12 cellular contexts compared by ENCODE assay signal in the genomic region with DNA sequence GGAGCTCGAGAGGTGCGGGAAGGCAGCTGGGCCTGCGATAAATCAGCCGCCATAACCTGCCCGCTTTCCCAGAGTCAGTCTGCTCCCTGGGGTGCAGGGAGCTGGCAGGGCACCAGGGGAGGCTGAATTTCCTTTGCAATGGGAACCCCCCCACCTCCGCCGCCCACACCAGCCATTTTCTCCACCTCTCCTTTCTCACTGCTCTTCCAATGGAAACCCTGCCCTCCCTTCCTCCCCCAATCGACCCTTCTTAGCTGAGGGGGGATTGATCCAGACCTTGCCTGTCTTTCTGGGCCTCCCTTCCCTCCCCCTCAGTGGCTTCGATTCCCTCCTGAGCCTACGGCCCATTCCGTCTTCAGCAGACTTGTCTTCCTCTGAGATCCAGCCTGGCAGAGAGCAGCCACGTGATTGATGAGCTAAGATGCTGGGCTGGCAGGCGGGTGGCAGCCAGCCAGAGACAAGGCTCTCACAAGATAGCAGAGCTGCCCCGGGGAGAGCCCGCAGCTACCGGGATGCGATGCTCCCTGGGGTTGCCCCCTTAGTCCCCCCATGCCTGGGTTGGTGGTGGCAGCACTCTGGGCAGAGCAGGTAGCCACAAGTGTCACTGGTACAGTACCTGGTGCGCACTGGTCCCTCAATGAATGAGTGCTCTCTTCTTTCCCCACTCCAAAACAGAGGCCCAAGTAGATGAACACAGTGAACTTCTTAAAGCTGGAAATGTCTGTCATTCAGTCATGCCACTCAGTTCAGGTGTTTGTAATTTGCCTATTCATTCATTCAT. TPM values are rescaled to one million over a fixed set of nuclear protein-coding genes. Genes with fewer than 3 reads are reported as not detected.
A peak's percentile ranks its signal among the peaks of the same experiment; 100 is the strongest.
DNase-seq lines count a peak whose midpoint lies in the region; ATAC-seq and TF ChIP-seq lines count a peak whose summit lies in the region.
"Had no signal": no experiment of that assay in that cellular context is flagged by ENCODE, and none has a peak within 500 bp of the region (broad histone marks: within the 10 kb centered on the region; RNA-seq: fewer than 3 reads in every experiment).

No MANE protein-coding gene starts in this region.

- TF ChIP-seq CTCF in HEK293 (tag by site-specific recombination; IDR thresholded peaks at IDR 0.05) = no peak

- intact Hi-C loops in cardiac septum (cut with DNase I) (no loop called here), sciatic nerve (cut with DNase I) (no loop called here)

- peak; percentile 95 for ATAC-seq in SK-N-SH treated with all-trans-retinoic acid at 6 μM for 48 hours
- peak; percentile 74 for ATAC-seq in sciatic nerve
- no peak for ATAC-seq in HG03039 (IDR thresholded peaks at IDR 0.05; ENCODE audit: unreplicated experiment)

- no peaks in the 10 kb centered on the region for H3K36me3 ChIP-seq in HEK293 (ENCODE audit: control insufficient read depth in 2 of 2, insufficient read depth in 1 of 2, low read length in 2 of 2)

- no peaks in the 10 kb centered on the region; the same call in 1 of the 2 replicates for H3K4me1 ChIP-seq in HEK293 (ENCODE audit: control insufficient read depth, insufficient read depth, low read length)

- no peaks in the 10 kb centered on the region for H3K9me3 ChIP-seq in HEK293 (ENCODE audit: control insufficient read depth, insufficient read depth, low read depth, low read length)

- peak; percentile 82 for DNase-seq in cardiac septum (ENCODE audit: low spot score)
- peak; percentile 66 for DNase-seq in sciatic nerve (ENCODE audit: low spot score)
- DNase-seq in stimulated activated CD4-positive, alpha-beta T cell treated with anti-CD3 and anti-CD28 coated beads, Interleukin-4, amount 100 ng/mL, for 4 hours = no peak
- DNase-seq in SIG-M5 treated with dmso at 0.1 percent for 504 hours (lab: John Stamatoyannopoulos, UW; ENCODE audit: unreplicated experiment) = no peak
- DNase-seq in stimulated activated naive CD4-positive, alpha-beta T cell treated with Interleukin-2 at 50 U/mL for 16 hours (lab: John Stamatoyannopoulos, UW) = no peak
- DNase-seq: activated CD4-positive, CD25-positive, alpha-beta regulatory T cell; dermis blood vessel endothelial cell had no signal

- H3K27ac ChIP-seq in HEK293 (ENCODE audit: extremely low read depth, low read depth, low read length) = no peak overlapping the region; the same call in 1 of the 2 replicates

- POLR2A ChIA-PET in HEK293 (lab: Yijun Ruan, JAX) = interaction anchor here (0.8 to 1.7 kb wide), 4 partner anchors 10 to 22 kb away, joined by 3 to 8 read pairs (median 6); no protein-coding TSS in a partner anchor

- no peak overlapping the region for H3K4me3 ChIP-seq in HEK293 (ENCODE audit: low read depth, low read length)

- CTCF ChIA-PET in HEK293 (lab: Yijun Ruan, JAX) = interaction anchor here (0.6 to 1.2 kb wide), 4 partner anchors 10 to 170 kb away, joined by 3 to 6 read pairs (median 4); partner anchors contain the start of gene PWWP2A

TF ChIP-seq in HEK293, 187 proteins besides CTCF, POLR2A, EP300 and RAD21 (continues in another document):
- TF ChIP-seq ZIC2 (tag by site-specific recombination; IDR thresholded peaks at IDR 0.05) (peak; percentile 77; the same call in 1 of the 2 replicates), ZSCAN30 (tag by site-specific recombination; IDR thresholded peaks at IDR 0.05) (no peak), YY2 (tag by site-specific recombination; IDR thresholded peaks at IDR 0.05) (peak; percentile 71; the same call in 1 of the 2 replicates), ZNF548 (tag by site-specific recombination; IDR thresholded peaks at IDR 0.05) (no peak), EGR2 (tag by site-specific recombination; IDR thresholded peaks at IDR 0.05; ENCODE audit: low read depth) (peak; percentile 83), ZNF423 (tag by site-specific recombination; IDR thresholded peaks at IDR 0.05) (peak; percentile 17; the same call in 1 of the 2 replicates), PATZ1 (tag by site-specific recombination; IDR thresholded peaks at IDR 0.05) (0 out of 2 replicates have a peak, but pooled peaks have one; percentile 10), ZFHX2 (tag by site-specific recombination; conservative IDR thresholded peaks at IDR 0.05) (peak; percentile 90), ZNF335 (tag by site-specific recombination; conservative IDR thresholded peaks at IDR 0.05) (peak; percentile 36), OSR2 (tag by site-specific recombination; IDR thresholded peaks at IDR 0.05) (no peak), ZNF600 (tag by site-specific recombination; IDR thresholded peaks at IDR 0.05) (peak; percentile 78), ZBTB44 (tag by site-specific recombination; IDR thresholded peaks at IDR 0.05) (no peak)

TF ChIP-seq in SK-N-SH treated with all-trans-retinoic acid at 6 μM for 48 hours, 23 proteins besides CTCF, POLR2A, EP300 and RAD21:
- TF ChIP-seq TOX (CRISPR knock-in tag; IDR thresholded peaks at IDR 0.05; ENCODE audit: borderline replicate concordance) = no peak
- TF ChIP-seq RARB (CRISPR knock-in tag; IDR thresholded peaks at IDR 0.05) = no peak
- no peak; the same call in 1 of the 2 replicates for TF ChIP-seq SNAI2 (CRISPR knock-in tag; IDR thresholded peaks at IDR 0.05)
- TF ChIP-seq, protein P1, sequence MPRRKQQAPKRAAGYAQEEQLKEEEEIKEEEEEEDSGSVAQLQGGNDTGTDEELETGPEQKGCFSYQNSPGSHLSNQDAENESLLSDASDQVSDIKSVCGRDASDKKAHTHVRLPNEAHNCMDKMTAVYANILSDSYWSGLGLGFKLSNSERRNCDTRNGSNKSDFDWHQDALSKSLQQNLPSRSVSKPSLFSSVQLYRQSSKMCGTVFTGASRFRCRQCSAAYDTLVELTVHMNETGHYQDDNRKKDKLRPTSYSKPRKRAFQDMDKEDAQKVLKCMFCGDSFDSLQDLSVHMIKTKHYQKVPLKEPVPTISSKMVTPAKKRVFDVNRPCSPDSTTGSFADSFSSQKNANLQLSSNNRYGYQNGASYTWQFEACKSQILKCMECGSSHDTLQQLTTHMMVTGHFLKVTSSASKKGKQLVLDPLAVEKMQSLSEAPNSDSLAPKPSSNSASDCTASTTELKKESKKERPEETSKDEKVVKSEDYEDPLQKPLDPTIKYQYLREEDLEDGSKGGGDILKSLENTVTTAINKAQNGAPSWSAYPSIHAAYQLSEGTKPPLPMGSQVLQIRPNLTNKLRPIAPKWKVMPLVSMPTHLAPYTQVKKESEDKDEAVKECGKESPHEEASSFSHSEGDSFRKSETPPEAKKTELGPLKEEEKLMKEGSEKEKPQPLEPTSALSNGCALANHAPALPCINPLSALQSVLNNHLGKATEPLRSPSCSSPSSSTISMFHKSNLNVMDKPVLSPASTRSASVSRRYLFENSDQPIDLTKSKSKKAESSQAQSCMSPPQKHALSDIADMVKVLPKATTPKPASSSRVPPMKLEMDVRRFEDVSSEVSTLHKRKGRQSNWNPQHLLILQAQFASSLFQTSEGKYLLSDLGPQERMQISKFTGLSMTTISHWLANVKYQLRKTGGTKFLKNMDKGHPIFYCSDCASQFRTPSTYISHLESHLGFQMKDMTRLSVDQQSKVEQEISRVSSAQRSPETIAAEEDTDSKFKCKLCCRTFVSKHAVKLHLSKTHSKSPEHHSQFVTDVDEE (CRISPR knock-in tag; IDR thresholded peaks at IDR 0.05) = no peak; the same call in 1 of the 2 replicates
- TF ChIP-seq ISL1 (CRISPR knock-in tag; IDR thresholded peaks at IDR 0.05) = peak; percentile 36; the same call in 1 of the 2 replicates
- TF ChIP-seq PATZ1 (CRISPR knock-in tag; IDR thresholded peaks at IDR 0.05; ENCODE audit: borderline replicate concordance) = peak; percentile 49; the same call in 1 of the 2 replicates
- peak; percentile 19 for TF ChIP-seq CSDC2 (CRISPR knock-in tag; IDR thresholded peaks at IDR 0.05)
- TF ChIP-seq ZFP3 (CRISPR knock-in tag; IDR thresholded peaks at IDR 0.05) = peak; percentile 39; the same call in 1 of the 2 replicates
- TF ChIP-seq ZNF8 (CRISPR knock-in tag; IDR thresholded peaks at IDR 0.05) = no peak

RNA-seq across cellular contexts. Expression of gene FABP6, which starts 53.7 kb away (rescaled TPM):
- total RNA-seq in cardiac septum = not detected
- not detected for total RNA-seq in sciatic nerve
- total RNA-seq: dermis blood vessel endothelial cell, MCF 10A, mononuclear cell had no signal

RNA-seq across cellular contexts. Expression of gene PWWP2A, which starts 56.4 kb away (rescaled TPM):
- total RNA-seq in cardiac septum (11.7 TPM), sciatic nerve (26.6 TPM)

Comparison
In these comparisons a context has a peak if more than half of its experiments do, and no peak if none do; other contexts are left out.
1. DNase-seq: peak in cardiac septum (single experiment) and sciatic nerve (single experiment); none in stimulated activated CD4-positive, alpha-beta T cell treated with anti-CD3 and anti-CD28 coated beads, Interleukin-4, amount 100 ng/mL, for 4 hours (0 of 2), SIG-M5 treated with dmso at 0.1 percent for 504 hours (single experiment) and stimulated activated naive CD4-positive, alpha-beta T cell treated with Interleukin-2 at 50 U/mL for 16 hours (single experiment).
2. Of the 2 proteins assayed by ChIP-seq in both HEK293 and SK-N-SH treated with all-trans-retinoic acid at 6 μM for 48 hours: peak only in HEK293: none; only in SK-N-SH treated with all-trans-retinoic acid at 6 μM for 48 hours: ZFP3; in both: PATZ1; in neither: 0.